19 cellular contexts compared by ENCODE assay signal in genomic region chr16:74446866-74447265, GRCh38. TPM values are rescaled to one million over a fixed set of nuclear protein-coding genes. Genes with fewer than 3 reads are reported as not detected.
DNase-seq lines count a peak whose midpoint lies in the region; ATAC-seq and TF ChIP-seq lines count a peak whose summit lies in the region.
"Had no signal": no experiment of that assay in that cellular context is flagged by ENCODE, and none has a peak within 500 bp of the region (broad histone marks: within the 10 kb centered on the region; RNA-seq: fewer than 3 reads in every experiment).

No MANE protein-coding gene starts in this region.

- H3K4me1 Mint-ChIP-seq in effector memory CD8-positive, alpha-beta T cell (ENCODE audit: low read depth in 2 of 2), result no peaks in the 10 kb centered on the region

- no peak overlapping the region for H3K4me3 Mint-ChIP-seq in effector memory CD8-positive, alpha-beta T cell

- H3K27ac ChIP-seq in heart right ventricle (peak overlapping the region in 9 of 10 donors; percentile 26 to 91 (median 81)), RWPE1 (peak overlapping the region; percentile 29; the same call in 1 of the 2 replicates), subcutaneous abdominal adipose tissue (ENCODE audit: low read depth, low read length) (peak overlapping the region; percentile 86)

- peaks cover 44% of the 10 kb centered on the region for H3K36me3 Mint-ChIP-seq in effector memory CD8-positive, alpha-beta T cell (ENCODE audit: insufficient read depth)

- TF ChIP-seq CTCF in heart right ventricle (IDR thresholded peaks at IDR 0.05) (no peak), RWPE1 (conservative IDR thresholded peaks at IDR 0.05; ENCODE audit: low read depth) (no peak)

- no peaks in the 10 kb centered on the region for H3K27me3 ChIP-seq in heart right ventricle
- no peaks in the 10 kb centered on the region for H3K27me3 ChIP-seq in subcutaneous abdominal adipose tissue (ENCODE audit: control insufficient read depth in 5 of 5, insufficient read depth in 4 of 5, low read length in 5 of 5)
- H3K27me3 ChIP-seq: BLaER1 treated with 17β-estradiol and CSF1 and Interleukin-3, amounts not matched to agents 10 nM and 100 nM had no signal

- H3K9me3 Mint-ChIP-seq in effector memory CD8-positive, alpha-beta T cell, result no peaks in the 10 kb centered on the region

- H3K4me1 ChIP-seq in heart right ventricle (peaks cover 8 to 49% (median 34%) of the 10 kb centered on the region in 9 donors), subcutaneous abdominal adipose tissue (ENCODE audit: control insufficient read depth in 5 of 5, insufficient read depth in 5 of 5, low read length in 5 of 5) (peaks cover 12 to 53% (median 42%) of the 10 kb centered on the region in 5 donors)

- CTCF ChIA-PET in RWPE1 (lab: Yijun Ruan, JAX), result no interaction called here

- DNase-seq in heart right ventricle (no peak), left ventricle myocardium superior (no peak), RWPE1 (ENCODE audit: low spot score) (no peak)
- no peak for DNase-seq in effector memory CD8-positive, alpha-beta T cell
- DNase-seq in activated CD4-positive, alpha-beta T cell treated with anti-CD3 and anti-CD28 coated beads for 48 hours, result no peak
- DNase-seq: DMS 273 treated with DMSO at 0.1 percent for 48 hours, GF-D8, KBM-7, NCI-H1436, NCI-H2029, NCI-H2171, NCI-H446, NCI-H748 treated with DMSO at 0.1 percent for 48 hours, PC-3 had no signal

- H3K9ac ChIP-seq in subcutaneous abdominal adipose tissue (ENCODE audit: low read length in 5 of 5), result peak overlapping the region in 1 of 5 donors; percentile 25
- H3K9ac ChIP-seq: BLaER1 treated with 17β-estradiol and CSF1 and Interleukin-3, amounts not matched to agents 10 nM and 100 nM had no signal

- H3K4me3 ChIP-seq in heart right ventricle (no peak overlapping the region), subcutaneous abdominal adipose tissue (ENCODE audit: low read depth in 1 of 5, low read length in 5 of 5) (no peak overlapping the region)
- H3K4me3 ChIP-seq: BLaER1 treated with 17β-estradiol and CSF1 and Interleukin-3, amounts not matched to agents 10 nM and 100 nM had no signal

- H3K27me3 Mint-ChIP-seq in effector memory CD8-positive, alpha-beta T cell, result no peaks in the 10 kb centered on the region

- POLR2A ChIA-PET in RWPE1 (lab: Yijun Ruan, JAX; ENCODE audit: low non-redundant PET), result no interaction called here

- H3K36me3 ChIP-seq in heart right ventricle, result peaks cover 0 to 32% (median 6%) of the 10 kb centered on the region in 9 donors
- peaks cover 0 to 11% (median 9%) of the 10 kb centered on the region in 5 donors for H3K36me3 ChIP-seq in subcutaneous abdominal adipose tissue (ENCODE audit: control insufficient read depth in 5 of 5, insufficient read depth in 5 of 5, low read length in 5 of 5)

- intact Hi-C loops in heart right ventricle (cut with DNase I), result loop anchor here in 1 of 10 donors (10.0 kb wide), 1 partner anchor 72 kb away; the partner anchor contains the start of gene NPIPB15
- intact Hi-C loops in left ventricle myocardium superior (cut with micrococcal nuclease), result no loop called here

- H3K9me3 ChIP-seq in heart right ventricle (no peaks in the 10 kb centered on the region), subcutaneous abdominal adipose tissue (ENCODE audit: control insufficient read depth in 5 of 5, low read length in 5 of 5) (no peaks in the 10 kb centered on the region)
- H3K9me3 ChIP-seq: BLaER1 treated with 17β-estradiol and CSF1 and Interleukin-3, amounts not matched to agents 10 nM and 100 nM had no signal

- ATAC-seq in heart right ventricle (no peak), left ventricle myocardium superior (no peak), GM21447 (IDR thresholded peaks at IDR 0.05; ENCODE audit: unreplicated experiment) (no peak), GM18517 (IDR thresholded peaks at IDR 0.05; ENCODE audit: unreplicated experiment) (no peak)
- no peak for ATAC-seq in effector memory CD8-positive, alpha-beta T cell (replicated peaks)
- ATAC-seq: PC-3 had no signal

- H3K27ac Mint-ChIP-seq in effector memory CD8-positive, alpha-beta T cell, result peak overlapping the region; percentile 19 to 82

- WGBS in heart right ventricle, 2 donors, result 94 to 96% methylated on average over 8 of the region's 8 CpGs

RNA-seq across cellular contexts. Expression of gene CLEC18B, which starts 25.6 kb away (rescaled TPM):
- under 1 TPM in 5 of 10 donors, not detected in 5; 0.41 to 0.77 (median 0.53) TPM for total RNA-seq in heart right ventricle
- polyA plus RNA-seq in heart right ventricle, result under 1 TPM; 0.29 TPM
- not detected for total RNA-seq in left ventricle myocardium superior
- total RNA-seq: H1 had no signal

Comparison
In these comparisons a context has a peak if more than half of its experiments do, and no peak if none do; other contexts are left out.
1. H3K27ac ChIP-seq: peak in every context shown above with its lines; median percentile 86 in subcutaneous abdominal adipose tissue; 81 in heart right ventricle; 29 in RWPE1.